In the genomic region with DNA sequence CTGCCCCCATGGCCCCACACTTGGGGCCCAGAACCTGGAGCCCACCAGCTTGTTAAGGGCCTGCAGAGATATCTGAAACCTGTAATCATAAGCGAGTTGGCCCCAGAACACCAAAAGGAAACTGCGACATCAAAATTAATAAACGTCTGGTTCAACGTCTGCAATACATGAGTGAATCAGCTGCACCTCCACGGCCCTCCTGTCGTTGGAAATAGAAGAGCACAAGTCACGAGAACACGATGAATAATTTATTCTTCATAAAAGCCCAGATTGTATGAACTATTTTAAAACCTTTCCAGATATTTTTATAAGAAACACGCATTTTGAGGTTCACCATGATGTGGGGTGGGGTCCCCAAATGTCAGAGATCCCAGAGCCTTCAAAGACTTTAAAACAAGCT, we compare ENCODE assay signal across 20 cellular contexts. TPM values are rescaled to one million over a fixed set of nuclear protein-coding genes. Genes with fewer than 3 reads are reported as not detected.
A peak's percentile ranks its signal among the peaks of the same experiment; 100 is the strongest.
DNase-seq lines count a peak whose midpoint lies in the region; ATAC-seq, FAIRE-seq and TF ChIP-seq lines count a peak whose summit lies in the region.
"Had no signal": no experiment of that assay in that cellular context is flagged by ENCODE, and none has a peak within 500 bp of the region (broad histone marks: within the 10 kb centered on the region; RNA-seq: fewer than 3 reads in every experiment).

No MANE protein-coding gene starts in this region.

- CTCF ChIA-PET in HepG2 (lab: Yijun Ruan, JAX; ENCODE audit: low intra/inter-chr PET ratio, low total read pairs) = no interaction called here

- TF ChIP-seq CTCF in HepG2 (CRISPR knock-in tag; IDR thresholded peaks at IDR 0.05) (no peak), right lobe of liver (IDR thresholded peaks at IDR 0.05) (no peak), dorsolateral prefrontal cortex (IDR thresholded peaks at IDR 0.05 in 54 of 56, conservative IDR thresholded peaks at IDR 0.05 in 2 of 56; ENCODE audit: low read depth in 1 of 56, partially characterized antibody in 56 of 56) (no peak), esophagus muscularis mucosa (IDR thresholded peaks at IDR 0.05) (no peak), GM10266 (IDR thresholded peaks at IDR 0.05; ENCODE audit: control insufficient read depth, insufficient read depth, low read depth, missing control alignments) (no peak)

- no peaks in the 10 kb centered on the region for H3K4me1 ChIP-seq in HepG2 (ENCODE audit: insufficient read depth, low read length)
- no peaks in the 10 kb centered on the region for H3K4me1 ChIP-seq in right lobe of liver
- H3K4me1 ChIP-seq in rectal smooth muscle tissue (ENCODE audit: control insufficient read depth, insufficient read depth, low read length) = no peaks in the 10 kb centered on the region
- no peaks in the 10 kb centered on the region for H3K4me1 ChIP-seq in esophagus muscularis mucosa
- H3K4me1 ChIP-seq: A549 had no signal

- TF ChIP-seq EP300 in HepG2 (IDR thresholded peaks at IDR 0.05; ENCODE audit: low read depth in 2 of 2, low read length in 2 of 2) = no peak
- TF ChIP-seq EP300 in HepG2 (CRISPR knock-in tag; IDR thresholded peaks at IDR 0.05; ENCODE audit: borderline replicate concordance) = no peak
- TF ChIP-seq EP300 in esophagus muscularis mucosa (IDR thresholded peaks at IDR 0.05) = no peak

- in situ Hi-C loops in HepG2 (cut with HindIII; ENCODE audit: extremely low pct_ligation_motif_present, low pct_unique_long_range_greater_than_20kb) = no loop called here

- H3K36me3 ChIP-seq in HepG2 (replicated peaks in 1 of 2; ENCODE audit: control insufficient read depth in 1 of 2, insufficient read depth in 2 of 2, low read length in 2 of 2) = no peaks in the 10 kb centered on the region
- no peaks in the 10 kb centered on the region for H3K36me3 ChIP-seq in right lobe of liver
- no peaks in the 10 kb centered on the region for H3K36me3 ChIP-seq in rectal smooth muscle tissue (ENCODE audit: control insufficient read depth, insufficient read depth, low read length)
- no peaks in the 10 kb centered on the region for H3K36me3 ChIP-seq in esophagus muscularis mucosa

- H3K9ac ChIP-seq in HepG2 (ENCODE audit: insufficient read depth, low read depth, low read length) (no peak overlapping the region), rectal smooth muscle tissue (ENCODE audit: low read length) (no peak overlapping the region)
- H3K9ac ChIP-seq: KMS-11 had no signal

- POLR2A ChIA-PET in HepG2 (lab: Yijun Ruan, JAX) = no interaction called here

- DNase-seq in HepG2 (ENCODE audit: low spot score) (no peak), right lobe of liver (no peak), dorsolateral prefrontal cortex (peak in 1 of 10 donors; percentile 29), activated T-cell treated with anti-CD3 and anti-CD28 coated beads for 4 hours (no peak), esophagus muscularis mucosa (ENCODE audit: extremely low spot score) (no peak), GM10266 (ENCODE audit: extremely low spot score) (no peak)
- no peak for DNase-seq in stimulated activated effector memory CD8-positive, alpha-beta T cell treated with anti-CD3 and anti-CD28 coated beads, Interleukin-12 subunit alpha, Interleukin-12 subunit beta, amount 100 ng/mL, for 72 hours (ENCODE audit: low spot score in 2 of 2)
- DNase-seq: COR-L47; DMS153; NCI-H1092 treated with DMSO at 0.1 percent for 48 hours; NCI-H226; NCI-H526; NK-92 treated with Interleukin-12 subunit alpha and Interleukin-12 subunit beta, amount 100 ng/mL, for 24 hours; SHP77 had no signal

- no peaks in the 10 kb centered on the region for H3K79me2 ChIP-seq in HepG2 (ENCODE audit: insufficient read depth, low read length)

- H3K27me3 ChIP-seq in HepG2 (ENCODE audit: control insufficient read depth in 1 of 2, insufficient read depth in 2 of 2, low read length in 2 of 2) (no peaks in the 10 kb centered on the region; a peak in 1 of 5 replicates), right lobe of liver (no peaks in the 10 kb centered on the region), dorsolateral prefrontal cortex (no peaks in the 10 kb centered on the region), rectal smooth muscle tissue (ENCODE audit: control insufficient read depth, insufficient read depth, low read length) (no peaks in the 10 kb centered on the region), esophagus muscularis mucosa (peaks cover 0 to 4% (median 0%) of the 10 kb centered on the region in 4 donors)

- H3K27ac ChIP-seq in HepG2 (ENCODE audit: extremely low read length, insufficient read depth, low read length) (no peak overlapping the region), right lobe of liver (no peak overlapping the region), dorsolateral prefrontal cortex (peak overlapping the region in 58 of 59 donors; percentile 1 to 93 (median 77)), rectal smooth muscle tissue (ENCODE audit: low read depth, low read length) (peak overlapping the region; percentile 37), esophagus muscularis mucosa (replicated peaks in 1 of 4) (peak overlapping the region in 1 of 4 donors; percentile 40)
- H3K27ac ChIP-seq: A549, C4-2B, KMS-11 had no signal

- BruUV-seq in HepG2 (replicated peaks; lab: Mats Ljungman, UMichigan) = no TSS peak

- no peak overlapping the region for H2AFZ ChIP-seq in HepG2 (ENCODE audit: low read length)

- H3K4me1 Mint-ChIP-seq in stimulated activated effector memory CD8-positive, alpha-beta T cell treated with anti-CD3 and anti-CD28 coated beads, Interleukin-12 subunit alpha, Interleukin-12 subunit beta, amount 100 ng/mL, for 72 hours = no peaks in the 10 kb centered on the region

- 41% methylated on average over 9 of the region's 9 CpGs for WGBS in HepG2 (ENCODE audit: low lambda C conversion rate)
- 68% methylated on average over 9 of the region's 9 CpGs for WGBS in right lobe of liver (ENCODE audit: insufficient coverage, low coverage, low lambda C conversion rate, missing lambda C conversion rate)
- 52% methylated on average over 9 of the region's 9 CpGs for WGBS in esophagus muscularis mucosa

- H3K4me3 Mint-ChIP-seq in stimulated activated effector memory CD8-positive, alpha-beta T cell treated with anti-CD3 and anti-CD28 coated beads, Interleukin-12 subunit alpha, Interleukin-12 subunit beta, amount 100 ng/mL, for 72 hours = no peak overlapping the region

- no peak overlapping the region for H3K4me3 ChIP-seq in HepG2 (replicated peaks in 1 of 3; ENCODE audit: insufficient read depth in 1 of 3, low read depth in 2 of 3, low read length in 3 of 3)
- H3K4me3 ChIP-seq in right lobe of liver = no peak overlapping the region
- no peak overlapping the region for H3K4me3 ChIP-seq in dorsolateral prefrontal cortex
- no peak overlapping the region for H3K4me3 ChIP-seq in rectal smooth muscle tissue (ENCODE audit: low read length)
- no peak overlapping the region for H3K4me3 ChIP-seq in esophagus muscularis mucosa
- H3K4me3 ChIP-seq: A549 had no signal

- H3K9me3 ChIP-seq in HepG2 (ENCODE audit: low read length) (no peaks in the 10 kb centered on the region), right lobe of liver (no peaks in the 10 kb centered on the region), esophagus muscularis mucosa (no peaks in the 10 kb centered on the region)
- H3K9me3 ChIP-seq: A549 had no signal

- H3K9me3 Mint-ChIP-seq in stimulated activated effector memory CD8-positive, alpha-beta T cell treated with anti-CD3 and anti-CD28 coated beads, Interleukin-12 subunit alpha, Interleukin-12 subunit beta, amount 100 ng/mL, for 72 hours = no peaks in the 10 kb centered on the region

- H3K36me3 Mint-ChIP-seq in stimulated activated effector memory CD8-positive, alpha-beta T cell treated with anti-CD3 and anti-CD28 coated beads, Interleukin-12 subunit alpha, Interleukin-12 subunit beta, amount 100 ng/mL, for 72 hours = no peaks in the 10 kb centered on the region

- FAIRE-seq in HepG2 (lab: Jason Lieb, UNC) = no peak
- FAIRE-seq: A549, H1 had no signal

- TF ChIP-seq POLR2A in HepG2 (IDR thresholded peaks at IDR 0.05; ENCODE audit: insufficient read depth in 1 of 2, low read depth in 2 of 2, low read length in 2 of 2) (no peak), right lobe of liver (IDR thresholded peaks at IDR 0.05) (no peak), esophagus muscularis mucosa (IDR thresholded peaks at IDR 0.05; ENCODE audit: low read depth) (no peak)

- intact Hi-C loops in HepG2 (cut with micrococcal nuclease; ENCODE audit: unreplicated experiment) (no loop called here), right lobe of liver (cut with DNase I) (no loop called here), dorsolateral prefrontal cortex (cut with DNase I) (loop anchor here in 1 of 2 donors (5.0 kb wide), 1 partner anchor 42 kb away; no protein-coding TSS in a partner anchor), esophagus muscularis mucosa (cut with DNase I) (no loop called here)

- TF ChIP-seq RAD21 in HepG2 (CRISPR knock-in tag; IDR thresholded peaks at IDR 0.05) = no peak

- H4K20me1 ChIP-seq in HepG2 (ENCODE audit: insufficient read depth, low read length) = no peaks in the 10 kb centered on the region

- no peak overlapping the region for H3K27ac Mint-ChIP-seq in stimulated activated effector memory CD8-positive, alpha-beta T cell treated with anti-CD3 and anti-CD28 coated beads, Interleukin-12 subunit alpha, Interleukin-12 subunit beta, amount 100 ng/mL, for 72 hours

- ATAC-seq in HepG2 = no peak
- ATAC-seq in right lobe of liver = no peak
- ATAC-seq in stimulated activated effector memory CD8-positive, alpha-beta T cell treated with anti-CD3 and anti-CD28 coated beads, Interleukin-12 subunit alpha, Interleukin-12 subunit beta, amount 100 ng/mL, for 72 hours = no peak

- H3K4me2 ChIP-seq in HepG2 (ENCODE audit: low read depth, low read length) = no peak overlapping the region
- H3K4me2 ChIP-seq: A549, KMS-11 had no signal

RNA-seq across cellular contexts. Expression of a gene that starts 9.7 kb away (rescaled TPM):
- total RNA-seq in HepG2 (2016; rRNA removed; fragmentation: Illumina TruSeq; extraction: Trizol) (not detected in 2 replicates), right lobe of liver (1 to 10 TPM; 1.5 to 8.2 (median 4.2) TPM), dorsolateral prefrontal cortex (10 to 100 TPM in 1 of 120 experiments, 1 to 10 TPM in 119; 1.3 to 10.8 (median 3.7) TPM), esophagus muscularis mucosa (10 to 100 TPM; 10.2 to 14.5 (median 12.6) TPM)
- total RNA-seq in HepG2 (2016; cell fraction: cytosol; rRNA removed; fragmentation: Illumina TruSeq; extraction: Trizol; ENCODE audit: low read depth) = not detected in 2 replicates
- not detected in 2 replicates for total RNA-seq in HepG2 (2016; cell fraction: insoluble cytoplasmic fraction; rRNA removed; fragmentation: Illumina TruSeq; extraction: Trizol)
- total RNA-seq in HepG2 (2016; cell fraction: membrane; rRNA removed; fragmentation: Illumina TruSeq; extraction: Trizol) = not detected in 2 replicates
- not detected in 2 replicates for total RNA-seq in HepG2 (2016; cell fraction: nucleus; rRNA removed; fragmentation: Illumina TruSeq; extraction: Trizol)
- not detected in 2 replicates for polyA plus RNA-seq in HepG2 (2011; rRNA removed)
- polyA plus RNA-seq in HepG2 (2011; cell fraction: cytosol; rRNA removed) = 0.03 TPM in 1 of 2 replicates, not detected in the other
- not detected in 2 replicates for polyA plus RNA-seq in HepG2 (2011; cell fraction: nucleus; rRNA removed)
- polyA plus RNA-seq in HepG2 (2012) = not detected in 2 replicates
- not detected in 2 replicates for polyA plus RNA-seq in HepG2 (2016; cell fraction: cytosol; fragmentation: Illumina TruSeq; extraction: Trizol; ENCODE audit: low read depth)
- polyA plus RNA-seq in HepG2 (2016; cell fraction: insoluble cytoplasmic fraction; fragmentation: Illumina TruSeq; extraction: Trizol; ENCODE audit: low read depth) = not detected in 2 replicates
- polyA plus RNA-seq in HepG2 (2016; cell fraction: membrane; fragmentation: Illumina TruSeq; extraction: Trizol; ENCODE audit: low read depth) = not detected in 2 replicates
- polyA plus RNA-seq in HepG2 (2016; cell fraction: nucleus; fragmentation: Illumina TruSeq; extraction: Trizol; ENCODE audit: insufficient read depth, low read depth) = not detected in 2 replicates
- not detected in 2 replicates for polyA minus RNA-seq in HepG2 (2011; rRNA and poly(A)+ RNA removed; ENCODE audit: low replicate concordance)
- polyA minus RNA-seq in HepG2 (2011; cell fraction: cytosol; rRNA and poly(A)+ RNA removed) = not detected in 2 replicates
- not detected in 2 replicates for polyA minus RNA-seq in HepG2 (2011; cell fraction: nucleus; rRNA and poly(A)+ RNA removed)
- total RNA-seq: OCI-LY7 had no signal
- polyA plus RNA-seq: A549 had no signal

Comparison
In these comparisons a context has a peak if more than half of its experiments do, and no peak if none do; other contexts are left out.
1. H3K27ac ChIP-seq: peak in dorsolateral prefrontal cortex (58 of 59) and rectal smooth muscle tissue (single experiment); none in HepG2 (single experiment) and right lobe of liver (0 of 3).